Comparison of ENCODE assay signal across 8 cellular contexts in genomic region chr13:26186141-26186870, GRCh38. TPM values are rescaled to one million over a fixed set of nuclear protein-coding genes. Genes with fewer than 3 reads are reported as not detected.
DNase-seq lines count a peak whose midpoint lies in the region; ATAC-seq and TF ChIP-seq lines count a peak whose summit lies in the region.

No MANE protein-coding gene starts in this region.

- ATAC-seq in HG02571 (IDR thresholded peaks at IDR 0.05; ENCODE audit: unreplicated experiment) (peak; percentile 80), T-cell (replicated peaks in 1 of 4) (peak; percentile 85 to 90 (median 87)), left cardiac atrium (peak; percentile 95 to 98), upper lobe of right lung (peak; percentile 99)

- H3K9me3 Mint-ChIP-seq in T-cell = no peaks in the 10 kb centered on the region

- DNase-seq in GM10248 (ENCODE audit: extremely low spot score) = peak; percentile 87
- peak; percentile 90 for DNase-seq in NCI-H1092 treated with DMSO at 0.1 percent for 48 hours (lab: John Stamatoyannopoulos, UW)
- DNase-seq in T-cell = peak; percentile 80 to 91 (median 87)
- peak; percentile 51 for DNase-seq in amniotic stem cell (lab: John Stamatoyannopoulos, UW)
- DNase-seq in left cardiac atrium = peak; percentile 91
- DNase-seq in posterior vena cava (ENCODE audit: low spot score) = peak; percentile 95
- DNase-seq in upper lobe of right lung = peak; percentile 96

- CTCF ChIA-PET in GM10248 (lab: Yijun Ruan, JAX) = interaction anchor here (0.8 to 7.3 kb wide), 28 partner anchors 9 to 687 kb away, joined by 3 to 193 read pairs (median 6); partner anchors contain the start of genes CDK8 and RNF6
- CTCF ChIA-PET in T-cell (lab: Charles Lee) = interaction anchor here (0.7 to 4.3 kb wide), 14 partner anchors 12 to 744 kb away, joined by 3 to 125 read pairs (median 8); partner anchors contain the start of gene RNF6 (in 1 of the 2)

- peaks cover 8% of the 10 kb centered on the region for H3K4me1 ChIP-seq in upper lobe of right lung

- peak overlapping the region; percentile 85 to 94 (median 90) for H3K4me3 Mint-ChIP-seq in T-cell

- intact Hi-C loops in left cardiac atrium (cut with DNase I) (loop anchor here in 1 of 2 donors (10.0 kb wide), 1 partner anchor 308 kb away; no protein-coding TSS in a partner anchor), posterior vena cava (cut with DNase I) (loop anchor here in 1 of 2 donors (5.0 kb wide), 1 partner anchor 311 kb away; no protein-coding TSS in a partner anchor), upper lobe of right lung (cut with DNase I) (loop anchor here (10.0 kb wide), 1 partner anchor 508 kb away; no protein-coding TSS in a partner anchor)

- H3K9me3 ChIP-seq in upper lobe of right lung = no peaks in the 10 kb centered on the region

- TF ChIP-seq CTCF in GM10248 (IDR thresholded peaks at IDR 0.05; ENCODE audit: control extremely low read depth, extremely low read depth, low read depth, missing control alignments) = peak; percentile 63
- TF ChIP-seq CTCF in upper lobe of right lung (IDR thresholded peaks at IDR 0.05) = peak; percentile 43

- POLR2A ChIA-PET in GM10248 (lab: Yijun Ruan, JAX) (no interaction called here), T-cell (lab: Charles Lee) (interaction anchor here (0.7 to 1.7 kb wide), 2 partner anchors 35 to 547 kb away, joined by 3 to 4 read pairs; no protein-coding TSS in a partner anchor)

- H3K4me3 ChIP-seq in upper lobe of right lung = peak overlapping the region; percentile 70

- no peaks in the 10 kb centered on the region for H3K36me3 ChIP-seq in upper lobe of right lung

- peak overlapping the region; percentile 84 for H3K27ac ChIP-seq in upper lobe of right lung

- H3K27ac Mint-ChIP-seq in T-cell = peak overlapping the region; percentile 92 to 96

- H3K27me3 ChIP-seq in upper lobe of right lung = no peaks in the 10 kb centered on the region

- no peaks in the 10 kb centered on the region for H3K27me3 Mint-ChIP-seq in T-cell

- H3K36me3 Mint-ChIP-seq in T-cell = no peaks in the 10 kb centered on the region

- H3K4me1 Mint-ChIP-seq in T-cell = peaks cover 20 to 34% (median 22%) of the 10 kb centered on the region in 3 donors

RNA-seq across cellular contexts. Expression of gene RNF6, which starts 35.8 kb away (rescaled TPM):
- 10 to 100 TPM; 35.7 to 45.0 (median 43.6) TPM for total RNA-seq in T-cell
- 10 to 100 TPM; 20.5 to 28.0 TPM for total RNA-seq in left cardiac atrium
- total RNA-seq in posterior vena cava = 10 to 100 TPM; 24.5 to 30.9 TPM
- total RNA-seq in upper lobe of right lung = 29.5 TPM

Comparison
In these comparisons a context has a peak if more than half of its experiments do, and no peak if none do; other contexts are left out.
1. Peak in every context shown above with its lines: DNase-seq, ATAC-seq, H3K4me3 ChIP-seq and H3K27ac ChIP-seq.